ENCODE assay signal across 8 cellular contexts in the genomic region with DNA sequence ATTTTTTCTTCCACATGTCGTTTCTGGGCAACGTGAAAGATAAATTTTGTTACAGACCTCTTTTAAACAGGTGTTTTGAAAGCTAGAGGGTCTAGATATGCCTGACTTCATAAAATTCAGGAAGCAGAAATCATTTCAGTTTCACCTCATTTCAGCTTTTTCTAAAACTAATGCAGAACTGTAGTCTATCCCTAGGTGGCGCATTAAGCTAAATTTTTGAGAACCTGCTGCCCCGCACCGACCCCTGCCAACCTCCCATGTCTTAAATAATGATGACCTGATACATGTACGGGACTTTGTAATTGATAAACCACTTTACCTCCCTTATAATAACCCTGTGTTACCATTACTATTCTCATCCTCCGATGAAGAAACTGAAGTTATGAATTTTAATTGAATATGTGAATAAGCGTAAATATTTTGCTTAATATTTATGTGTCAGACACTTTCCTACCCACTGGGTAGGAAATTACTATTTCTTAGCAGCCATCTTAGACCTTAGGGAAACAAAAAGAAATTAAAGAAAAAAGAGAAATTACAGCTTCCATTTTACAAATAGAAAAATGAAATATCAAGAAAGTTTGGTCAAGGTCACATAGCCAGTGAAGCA.
DNase-seq lines count a peak whose midpoint lies in the region; ATAC-seq, FAIRE-seq and TF ChIP-seq lines count a peak whose summit lies in the region.

No MANE protein-coding gene starts in this region.

- H3K27me3 ChIP-seq in Peyer's patch: no peaks in the 10 kb centered on the region
- no peaks in the 10 kb centered on the region for H3K27me3 ChIP-seq in mesendoderm (ENCODE audit: insufficient read depth, low read length, poor library complexity)

- no peak overlapping the region for H2BK120ac ChIP-seq in mesendoderm (ENCODE audit: low read depth, low read length)

- H3K18ac ChIP-seq in mesendoderm (ENCODE audit: low read length): no peak overlapping the region

- TF ChIP-seq CTCF in Peyer's patch (IDR thresholded peaks at IDR 0.05) (peak; percentile 49 to 90 (median 76)), coronary artery (IDR thresholded peaks at IDR 0.05) (peak; percentile 60)

- no peaks in the 10 kb centered on the region for H3K9me3 ChIP-seq in Peyer's patch

- H2BK15ac ChIP-seq in mesendoderm (replicated peaks; ENCODE audit: low read depth): no peak overlapping the region

- peaks cover 0 to 13% (median 2%) of the 10 kb centered on the region in 4 donors for H3K4me1 ChIP-seq in Peyer's patch
- no peaks in the 10 kb centered on the region for H3K4me1 ChIP-seq in mesendoderm (ENCODE audit: control insufficient read depth, low read depth, low read length)

- no peak overlapping the region for H3K4me3 ChIP-seq in Peyer's patch
- no peak overlapping the region for H3K4me3 ChIP-seq in coronary artery
- no peak overlapping the region for H3K4me3 ChIP-seq in mesendoderm (ENCODE audit: low read length)

- no peak for ATAC-seq in HG02763 (IDR thresholded peaks at IDR 0.05; ENCODE audit: unreplicated experiment)

- no peak overlapping the region for H3K9ac ChIP-seq in mesendoderm (ENCODE audit: low read length)

- H3K36me3 ChIP-seq in Peyer's patch (no peaks in the 10 kb centered on the region), mesendoderm (ENCODE audit: control insufficient read depth, insufficient read depth, low read length) (no peaks in the 10 kb centered on the region)

- H3K27ac ChIP-seq in Peyer's patch: peak overlapping the region; percentile 27 to 88 (median 72)
- H3K27ac ChIP-seq in coronary artery: no peak overlapping the region
- H3K27ac ChIP-seq in mesendoderm (ENCODE audit: low read depth, low read length): no peak overlapping the region

- H4K5ac ChIP-seq in mesendoderm (ENCODE audit: low read length): no peak overlapping the region

- DNase-seq in NCI-H1694 treated with DMSO at 0.1 percent for 48 hours (lab: John Stamatoyannopoulos, UW): peak; percentile 26
- no peak for DNase-seq in NCI-H1694 (lab: John Stamatoyannopoulos, UW)
- DNase-seq in HuH-7 (ENCODE audit: low spot score): peak; percentile 20
- DNase-seq in Peyer's patch: peak in 1 of 3 donors; percentile 60
- DNase-seq in coronary artery (ENCODE audit: low spot score): no peak
- peak; percentile 56 for DNase-seq in mesendoderm
- no peak for DNase-seq in frontal cortex (ENCODE audit: low spot score in 2 of 2)

- no peak overlapping the region for H3K4me2 ChIP-seq in mesendoderm (ENCODE audit: low read length)

- no peak overlapping the region for H3K56ac ChIP-seq in mesendoderm (ENCODE audit: low read length)

- no peak overlapping the region for H4K8ac ChIP-seq in mesendoderm (ENCODE audit: low read depth, low read length)

- H2AK5ac ChIP-seq in mesendoderm (ENCODE audit: low read length): no peak overlapping the region

- H3K23ac ChIP-seq in mesendoderm (ENCODE audit: low read length): no peak overlapping the region

- H3K4ac ChIP-seq in mesendoderm (ENCODE audit: low read depth, low read length): no peak overlapping the region

- H2BK5ac ChIP-seq in mesendoderm (ENCODE audit: low read length): no peak overlapping the region

- no peak for TF ChIP-seq POLR2A in Peyer's patch (IDR thresholded peaks at IDR 0.05)

- H3K79me1 ChIP-seq in mesendoderm (ENCODE audit: low read length): no peaks in the 10 kb centered on the region

- WGBS in mesendoderm (ENCODE audit: extremely low coverage, insufficient coverage, low lambda C conversion rate): no CpG with 5 or more reads among the region's 8 CpGs

- H3K79me2 ChIP-seq in mesendoderm (ENCODE audit: control insufficient read depth, insufficient read depth, low read length): no peaks in the 10 kb centered on the region

- no peak for FAIRE-seq in frontal cortex (lab: Jason Lieb, UNC)

Comparison
In these comparisons a context has a peak if more than half of its experiments do, and no peak if none do; other contexts are left out.
1. DNase-seq: peak in NCI-H1694 treated with DMSO at 0.1 percent for 48 hours (single experiment), HuH-7 (single experiment) and mesendoderm (single experiment); none in NCI-H1694 (single experiment), coronary artery (single experiment) and frontal cortex (0 of 2).
2. H3K27ac ChIP-seq: peak in Peyer's patch (4 of 4); none in coronary artery (0 of 2) and mesendoderm (single experiment).